ENCODE assay signal across 28 cellular contexts in the genomic region with DNA sequence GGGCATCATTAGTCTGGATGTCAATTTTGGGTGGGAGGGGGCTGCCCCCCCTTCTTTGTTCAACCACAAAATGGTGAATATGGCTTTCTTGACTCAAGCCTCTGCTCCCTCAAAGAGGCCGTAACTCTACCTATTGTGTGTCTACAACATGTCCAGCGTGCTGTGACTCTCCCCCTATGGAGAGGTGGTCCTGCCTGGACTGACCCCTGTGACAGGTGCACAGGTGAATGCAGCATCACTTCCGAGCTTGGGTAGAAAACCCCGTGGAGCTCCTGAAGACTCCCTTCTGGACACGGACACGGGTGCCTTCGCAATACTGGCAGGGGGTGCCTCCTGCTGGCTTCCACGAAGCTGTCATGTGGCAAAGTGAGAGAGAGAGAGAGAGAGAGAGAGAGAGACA.
"Had no signal": no experiment of that assay in that cellular context is flagged by ENCODE, and none has a peak within 500 bp of the region (broad histone marks: within the 10 kb centered on the region; RNA-seq: fewer than 3 reads in every experiment).

No MANE protein-coding gene starts in this region.

- H3K4me1 ChIP-seq: ascending aorta, SJCRH30 had no signal

- ATAC-seq: activated naive CD4-positive, alpha-beta T cell treated with anti-CD3 and anti-CD28 coated beads, Interleukin-2, amount 50 U/mL, for 72 hours; activated naive CD8-positive, alpha-beta T cell treated with anti-CD3 and anti-CD28 coated beads, Interleukin-2, amount 50 U/mL, for 24 hours; activated T-cell treated with anti-CD3 and anti-CD28 coated beads, Interleukin-2, amount 50 U/mL, for 4 hours; body of pancreas had no signal

- H3K27me3 ChIP-seq: ascending aorta, body of pancreas, Peyer's patch had no signal

- H3K27ac ChIP-seq: ascending aorta, body of pancreas, KMS-11, Peyer's patch, RWPE1, SJCRH30 had no signal

- H3K4me3 ChIP-seq: ascending aorta, body of pancreas, Peyer's patch, SJCRH30 had no signal

- H3K9me3 ChIP-seq: ascending aorta, body of pancreas, Peyer's patch, SJCRH30, SK-N-SH had no signal

- DNase-seq: activated B cell treated with CpG ODN at 0.5 μM for 24 hours; activated CD4-positive, alpha-beta memory T cell treated with anti-CD3 and anti-CD28 coated beads for 36 hours; activated CD4-positive, alpha-beta T cell treated with anti-CD3 and anti-CD28 coated beads for 1 hour; activated CD4-positive, alpha-beta T cell treated with anti-CD3 and anti-CD28 coated beads, Interleukin-2, amount 10 ng/mL, durations not matched to agents 24 days and 14 days; activated CD8-positive, alpha-beta memory T cell treated with anti-CD3 and anti-CD28 coated beads for 24 hours; activated effector memory CD4-positive, alpha-beta T cell treated with anti-CD3 and anti-CD28 coated beads, Interleukin-2, amount 50 U/mL, for 16 hours; activated naive CD4-positive, alpha-beta T cell treated with Interleukin-2 at 50 U/mL for 16 hours; activated naive CD8-positive, alpha-beta T cell treated with anti-CD3 and anti-CD28 coated beads, Interleukin-2, amount 50 U/mL, for 24 hours; activated T-cell treated with anti-CD3 and anti-CD28 coated beads, Interleukin-2, amount 50 U/mL, for 4 hours; amniotic stem cell; body of pancreas; central memory CD4-positive, alpha-beta T cell; MV-4-11; NCI-H1105; NCI-H1436; NCI-H1694 treated with DMSO at 0.1 percent for 48 hours; NCI-H2081; NCI-H446; NCI-H524 treated with DMSO at 0.1 percent for 48 hours; NCI-H748 treated with DMSO at 0.1 percent for 48 hours; Peyer's patch; Right ventricle myocardium superior; SJCRH30; SK-N-SH had no signal

- H3K36me3 ChIP-seq: ascending aorta, Peyer's patch, SJCRH30 had no signal
